Comparison of ENCODE assay signal across 1 cellular context in genomic region chr6:26185802-26186201, GRCh38.
TF ChIP-seq lines count a peak whose summit lies in the region.

No MANE protein-coding gene starts in this region.

TF ChIP-seq in GM23338, 12 proteins besides CTCF, POLR2A, EP300 and RAD21:
- no peak for TF ChIP-seq JUNB (IDR thresholded peaks at IDR 0.05; ENCODE audit: unreplicated experiment)
- no peak for TF ChIP-seq CREB1 (CRISPR knock-in tag; IDR thresholded peaks at IDR 0.05; ENCODE audit: low read depth)
- no peak for TF ChIP-seq EZH2 (IDR thresholded peaks at IDR 0.05; ENCODE audit: low read depth, unreplicated experiment)
- TF ChIP-seq STAT1 (IDR thresholded peaks at IDR 0.05; ENCODE audit: unreplicated experiment) = no peak
- no peak for TF ChIP-seq POLR2AphosphoS5 (IDR thresholded peaks at IDR 0.05; ENCODE audit: low read depth)
- no peak for TF ChIP-seq ZNF114 (CRISPR knock-in tag; IDR thresholded peaks at IDR 0.05)
- no peak for TF ChIP-seq ZNF462 (CRISPR knock-in tag; IDR thresholded peaks at IDR 0.05)
- TF ChIP-seq REST (IDR thresholded peaks at IDR 0.05; ENCODE audit: unreplicated experiment) = no peak
- no peak for TF ChIP-seq ETS1 (IDR thresholded peaks at IDR 0.05)
- TF ChIP-seq NANOG (IDR thresholded peaks at IDR 0.05; ENCODE audit: borderline replicate concordance) = no peak
- TF ChIP-seq EZH2phosphoT487 (IDR thresholded peaks at IDR 0.05; ENCODE audit: unreplicated experiment) = no peak
- TF ChIP-seq ZNF331 (CRISPR knock-in tag; IDR thresholded peaks at IDR 0.05; ENCODE audit: low read depth) = no peak
